Comparison of ENCODE assay signal across 21 cellular contexts in genomic region chrX:99795495-99795894, GRCh38.
DNase-seq lines count a peak whose midpoint lies in the region; ATAC-seq and TF ChIP-seq lines count a peak whose summit lies in the region.
"Had no signal": no experiment of that assay in that cellular context is flagged by ENCODE, and none has a peak within 500 bp of the region (broad histone marks: within the 10 kb centered on the region; RNA-seq: fewer than 3 reads in every experiment).

No MANE protein-coding gene starts in this region.

- peaks cover 4% of the 10 kb centered on the region for H3K9me3 ChIP-seq in endodermal cell (ENCODE audit: control insufficient read depth, low read length)
- H3K9me3 ChIP-seq: prostate gland had no signal

- no peak overlapping the region for H3K9ac ChIP-seq in endodermal cell (ENCODE audit: extremely low read depth, low read length, poor library complexity, severe bottlenecking)

- H3K36me3 ChIP-seq in GM06990 (ENCODE audit: control insufficient read depth, insufficient read depth, low read length) (no peaks in the 10 kb centered on the region), endodermal cell (ENCODE audit: control insufficient read depth, insufficient read depth, low read length) (no peaks in the 10 kb centered on the region)
- H3K36me3 ChIP-seq: prostate gland had no signal

- DNase-seq in AG09319 (ENCODE audit: extremely low read depth, low read depth) (no peak), GM06990 (ENCODE audit: extremely low read depth, insufficient read length) (no peak), NCI-H69 (lab: John Stamatoyannopoulos, UW) (peak; percentile 6), endodermal cell (no peak), activated T-cell treated with anti-CD3 and anti-CD28 coated beads for 4 hours (no peak), DMS114 treated with DMSO at 0.1 percent for 48 hours (lab: John Stamatoyannopoulos, UW; ENCODE audit: unreplicated experiment) (no peak), G401 (ENCODE audit: low spot score) (no peak)
- DNase-seq in naive thymus-derived CD8-positive, alpha-beta T cell, result no peak
- DNase-seq: activated CD4-positive, alpha-beta T cell treated with anti-CD3 and anti-CD28 coated beads, Interleukin-2, amount 50 U/mL, for 48 hours; activated naive CD4-positive, alpha-beta T cell treated with Interleukin-2 at 50 U/mL for 16 hours; hypothalamus; IMR-90; kidney glomerular epithelial cell; mesendoderm; MV-4-11; small intestine; stimulated activated CD4-positive, alpha-beta T cell treated with anti-CD3 and anti-CD28 coated beads, Interleukin-4, amount 100 ng/mL, for 24 hours; T-cell had no signal

- in situ Hi-C loops in G401 (cut with HindIII; ENCODE audit: low sequenced_read_pairs), result no loop called here

- H3K36me3 Mint-ChIP-seq in endodermal cell (ENCODE audit: low read depth), result peaks cover 3% of the 10 kb centered on the region
- H3K36me3 Mint-ChIP-seq in naive thymus-derived CD8-positive, alpha-beta T cell, result peaks cover 0 to 14% (median 0%) of the 10 kb centered on the region in 3 donors
- H3K36me3 Mint-ChIP-seq: natural killer cell treated with Interleukin-12 subunit alpha and Interleukin-12 subunit beta and Interleukin-15 and Interleukin-18, amount 100 ng/mL, for 72 hours; T-cell had no signal

- no peak overlapping the region for H3K4me3 Mint-ChIP-seq in endodermal cell
- H3K4me3 Mint-ChIP-seq in naive thymus-derived CD8-positive, alpha-beta T cell, result no peak overlapping the region
- H3K4me3 Mint-ChIP-seq: GM23338; natural killer cell treated with Interleukin-12 subunit alpha and Interleukin-12 subunit beta and Interleukin-15 and Interleukin-18, amount 100 ng/mL, for 72 hours; T-cell had no signal

- H3K27ac ChIP-seq in endodermal cell (ENCODE audit: low read depth, low read length), result no peak overlapping the region
- H3K27ac ChIP-seq: prostate gland had no signal

- H3K4me1 Mint-ChIP-seq in endodermal cell, result no peaks in the 10 kb centered on the region
- no peaks in the 10 kb centered on the region for H3K4me1 Mint-ChIP-seq in naive thymus-derived CD8-positive, alpha-beta T cell
- H3K4me1 Mint-ChIP-seq: GM23338, T-cell had no signal

- TF ChIP-seq CTCF in AG09319 (IDR thresholded peaks at IDR 0.05; ENCODE audit: low read depth, low read length) (peak; percentile 20), GM06990 (IDR thresholded peaks at IDR 0.05; ENCODE audit: insufficient read depth, low read length, poor library complexity, severe bottlenecking) (peak; percentile 28), endodermal cell (conservative IDR thresholded peaks at IDR 0.05) (peak; percentile 60)

- no peak for ATAC-seq in naive thymus-derived CD8-positive, alpha-beta T cell
- ATAC-seq: GM23338; natural killer cell treated with Interleukin-12 subunit alpha and Interleukin-12 subunit beta and Interleukin-15 and Interleukin-18, amount 100 ng/mL, for 72 hours; T-cell had no signal

- POLR2A ChIA-PET in naive thymus-derived CD8-positive, alpha-beta T cell (lab: Charles Lee), result no interaction called here

- H3K4me1 ChIP-seq in endodermal cell (ENCODE audit: control insufficient read depth, insufficient read depth, low read length), result no peaks in the 10 kb centered on the region
- H3K4me1 ChIP-seq: prostate gland had no signal

- H3K4me3 ChIP-seq in GM06990 (replicated peaks; ENCODE audit: low read depth, low read length), result no peak overlapping the region
- no peak overlapping the region for H3K4me3 ChIP-seq in endodermal cell (ENCODE audit: low read length)
- H3K4me3 ChIP-seq: GM23338, prostate gland had no signal

- WGBS in endodermal cell (ENCODE audit: insufficient coverage in 1 of 2, insufficient read length in 1 of 2), 2 experiments, result 83% methylated on average over 1 of the region's 1 CpG; no CpG with 5 or more reads in 1 of the 2 experiments

- no peaks in the 10 kb centered on the region; the same call in 1 of the 2 replicates for H3K27me3 ChIP-seq in GM06990 (replicated peaks; ENCODE audit: control insufficient read depth, insufficient read depth, low read length)
- H3K27me3 ChIP-seq in endodermal cell (ENCODE audit: control insufficient read depth, insufficient read depth, low read length, poor library complexity, severe bottlenecking), result no peaks in the 10 kb centered on the region

- peaks cover 2% of the 10 kb centered on the region for H3K27me3 Mint-ChIP-seq in endodermal cell (ENCODE audit: insufficient read depth)
- no peaks in the 10 kb centered on the region for H3K27me3 Mint-ChIP-seq in naive thymus-derived CD8-positive, alpha-beta T cell
- H3K27me3 Mint-ChIP-seq: natural killer cell treated with Interleukin-12 subunit alpha and Interleukin-12 subunit beta and Interleukin-15 and Interleukin-18, amount 100 ng/mL, for 72 hours had no signal

- H3K27ac Mint-ChIP-seq in endodermal cell, result no peak overlapping the region
- no peak overlapping the region for H3K27ac Mint-ChIP-seq in naive thymus-derived CD8-positive, alpha-beta T cell
- H3K27ac Mint-ChIP-seq: GM23338; natural killer cell treated with Interleukin-12 subunit alpha and Interleukin-12 subunit beta and Interleukin-15 and Interleukin-18, amount 100 ng/mL, for 72 hours; T-cell had no signal

- H3K9me3 Mint-ChIP-seq in endodermal cell, result peaks cover 49% of the 10 kb centered on the region
- peaks cover 0 to 15% (median 4%) of the 10 kb centered on the region in 9 donors for H3K9me3 Mint-ChIP-seq in naive thymus-derived CD8-positive, alpha-beta T cell
- H3K9me3 Mint-ChIP-seq: natural killer cell treated with Interleukin-12 subunit alpha and Interleukin-12 subunit beta and Interleukin-15 and Interleukin-18, amount 100 ng/mL, for 72 hours had no signal
